Comparison of ENCODE assay signal across 22 cellular contexts in the genomic region with DNA sequence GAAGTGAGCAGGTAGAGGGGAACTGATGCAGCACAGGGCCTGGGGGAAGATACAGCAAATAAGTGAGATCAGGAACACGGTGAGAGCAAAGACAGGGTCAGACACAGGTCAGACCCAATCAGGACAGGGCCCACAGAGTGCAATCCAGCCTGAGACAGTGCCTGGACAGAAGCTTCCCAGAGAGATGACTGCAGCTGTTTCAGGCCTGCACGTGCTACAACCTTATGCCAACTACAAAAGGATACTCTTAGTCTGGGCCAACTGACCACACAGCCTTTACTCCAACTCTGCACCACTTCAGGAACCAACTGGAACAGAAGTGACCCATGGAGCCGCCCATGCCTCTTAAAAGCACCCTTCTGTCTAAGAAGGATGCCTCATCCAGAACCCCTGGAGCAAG.
"Had no signal": no experiment of that assay in that cellular context is flagged by ENCODE, and none has a peak within 500 bp of the region (broad histone marks: within the 10 kb centered on the region; RNA-seq: fewer than 3 reads in every experiment).

No MANE protein-coding gene starts in this region.

- ATAC-seq: activated CD4-positive, CD25-positive, alpha-beta regulatory T cell treated with anti-CD3 and anti-CD28 coated beads, Interleukin-2, amount 50 U/mL, for 24 hours; activated CD8-positive, alpha-beta memory T cell treated with anti-CD3 and anti-CD28 coated beads, Interleukin-2, amount 10 ng/mL, durations not matched to agents 7 days and 5 days; activated CD8-positive, alpha-beta T cell treated with anti-CD3 and anti-CD28 coated beads for 36 hours; activated naive CD8-positive, alpha-beta T cell treated with anti-CD3 and anti-CD28 coated beads, Interleukin-2, amount 50 U/mL, for 24 hours; left lung; natural killer cell; upper lobe of right lung had no signal

- H3K9me3 Mint-ChIP-seq: activated CD4-positive, alpha-beta T cell treated with anti-CD3 and anti-CD28 coated beads, Interleukin-2, amount 10 ng/mL, durations not matched to agents 24 days and 14 days; activated CD8-positive, alpha-beta T cell treated with anti-CD3 and anti-CD28 coated beads for 36 hours; activated naive CD8-positive, alpha-beta T cell treated with anti-CD3 and anti-CD28 coated beads, Interleukin-2, amount 50 U/mL, for 24 hours; activated T-helper 1 cell treated with anti-CD3 and anti-CD28 coated beads, Interleukin-12 subunit alpha, Interleukin-12 subunit beta, Interleukin-2, Interleukin-4 antibody, amounts not matched to agents 30 ng/mL and 10 ng/mL and 1 ng/mL, durations not matched to agents 14 hours and 24 hours and 36 hours; immature natural killer cell; mesothelial cell of epicardium; natural killer cell had no signal

- DNase-seq: activated CD4-positive, alpha-beta T cell treated with anti-CD3 and anti-CD28 coated beads, Interleukin-2, amount 10 ng/mL, durations not matched to agents 24 days and 14 days; activated CD8-positive, alpha-beta memory T cell treated with anti-CD3 and anti-CD28 coated beads, Interleukin-2, amount 10 ng/mL, durations not matched to agents 7 days and 5 days; activated CD8-positive, alpha-beta T cell treated with anti-CD3 and anti-CD28 coated beads for 36 hours; activated gamma-delta T cell; activated naive CD4-positive, alpha-beta T cell treated with anti-CD3 and anti-CD28 coated beads, Interleukin-2, amount 50 U/mL, for 16 hours; activated naive CD8-positive, alpha-beta T cell treated with anti-CD3 and anti-CD28 coated beads, Interleukin-2, amount 50 U/mL, for 24 hours; foreskin fibroblast; immature natural killer cell; left lung; natural killer cell; ovary; right lobe of liver; stimulated activated CD4-positive, alpha-beta T cell treated with anti-CD3 and anti-CD28 coated beads, Interleukin-4, amount 100 ng/mL, for 1 hour; stimulated activated naive CD4-positive, alpha-beta T cell treated with Interleukin-2 at 50 U/mL for 16 hours; SW 1271; upper lobe of right lung had no signal

- H3K36me3 Mint-ChIP-seq: activated CD8-positive, alpha-beta memory T cell treated with anti-CD3 and anti-CD28 coated beads, Interleukin-2, amount 10 ng/mL, durations not matched to agents 7 days and 5 days; immature natural killer cell; mesothelial cell of epicardium; natural killer cell had no signal

- H3K27me3 ChIP-seq: left lung, neutrophil, ovary, right lobe of liver, upper lobe of right lung had no signal

- H3K4me1 Mint-ChIP-seq: activated CD8-positive, alpha-beta memory T cell treated with anti-CD3 and anti-CD28 coated beads, Interleukin-2, amount 10 ng/mL, durations not matched to agents 7 days and 5 days had no signal

- H3K36me3 ChIP-seq: left lung, neutrophil, ovary, right lobe of liver, thoracic aorta, upper lobe of right lung had no signal

- H3K27ac ChIP-seq: left lung, neutrophil, ovary, thoracic aorta, upper lobe of right lung, VCaP had no signal

- H3K4me3 Mint-ChIP-seq: activated CD4-positive, alpha-beta T cell treated with anti-CD3 and anti-CD28 coated beads, Interleukin-2, amount 10 ng/mL, durations not matched to agents 24 days and 14 days; activated CD8-positive, alpha-beta memory T cell treated with anti-CD3 and anti-CD28 coated beads, Interleukin-2, amount 10 ng/mL, durations not matched to agents 7 days and 5 days; activated CD8-positive, alpha-beta T cell treated with anti-CD3 and anti-CD28 coated beads for 36 hours; activated naive CD8-positive, alpha-beta T cell treated with anti-CD3 and anti-CD28 coated beads, Interleukin-2, amount 50 U/mL, for 24 hours; activated T-helper 1 cell treated with anti-CD3 and anti-CD28 coated beads, Interleukin-12 subunit alpha, Interleukin-12 subunit beta, Interleukin-2, Interleukin-4 antibody, amounts not matched to agents 30 ng/mL and 10 ng/mL and 1 ng/mL, durations not matched to agents 14 hours and 24 hours and 36 hours; immature natural killer cell; mesothelial cell of epicardium; natural killer cell had no signal

- H3K9me3 ChIP-seq: left lung, neutrophil, ovary, right lobe of liver, thoracic aorta, upper lobe of right lung had no signal

- H3K27me3 Mint-ChIP-seq: activated CD4-positive, alpha-beta T cell treated with anti-CD3 and anti-CD28 coated beads, Interleukin-2, amount 10 ng/mL, durations not matched to agents 24 days and 14 days; activated CD8-positive, alpha-beta T cell treated with anti-CD3 and anti-CD28 coated beads for 36 hours; activated naive CD8-positive, alpha-beta T cell treated with anti-CD3 and anti-CD28 coated beads, Interleukin-2, amount 50 U/mL, for 24 hours had no signal

- H3K27ac Mint-ChIP-seq: activated CD4-positive, alpha-beta T cell treated with anti-CD3 and anti-CD28 coated beads, Interleukin-2, amount 10 ng/mL, durations not matched to agents 24 days and 14 days; activated CD8-positive, alpha-beta memory T cell treated with anti-CD3 and anti-CD28 coated beads, Interleukin-2, amount 10 ng/mL, durations not matched to agents 7 days and 5 days; activated CD8-positive, alpha-beta T cell treated with anti-CD3 and anti-CD28 coated beads for 36 hours; activated naive CD8-positive, alpha-beta T cell treated with anti-CD3 and anti-CD28 coated beads, Interleukin-2, amount 50 U/mL, for 24 hours; activated T-helper 1 cell treated with anti-CD3 and anti-CD28 coated beads, Interleukin-12 subunit alpha, Interleukin-12 subunit beta, Interleukin-2, Interleukin-4 antibody, amounts not matched to agents 30 ng/mL and 10 ng/mL and 1 ng/mL, durations not matched to agents 14 hours and 24 hours and 36 hours; mesothelial cell of epicardium; natural killer cell had no signal

- H3K4me3 ChIP-seq: left lung, ovary, right lobe of liver, thoracic aorta, upper lobe of right lung had no signal
